Comparison of ENCODE assay signal across 13 cellular contexts in genomic region chr2:239790313-239790712, GRCh38.
"Had no signal": no experiment of that assay in that cellular context is flagged by ENCODE, and none has a peak within 500 bp of the region (broad histone marks: within the 10 kb centered on the region; RNA-seq: fewer than 3 reads in every experiment).

No MANE protein-coding gene starts in this region.

- ATAC-seq: esophagus mucosa, left colon had no signal

- H3K4me3 ChIP-seq: SJCRH30 had no signal

- H3K4me3 Mint-ChIP-seq: activated naive CD8-positive, alpha-beta T cell; immature natural killer cell; memory B cell; nephron had no signal

- H3K9me3 ChIP-seq: SJCRH30 had no signal

- H3K27ac ChIP-seq: SJCRH30 had no signal

- H3K4me1 Mint-ChIP-seq: immature natural killer cell, memory B cell, nephron had no signal

- DNase-seq: activated CD4-positive, alpha-beta T cell treated with anti-CD3 and anti-CD28 coated beads, Interleukin-2, amount 50 U/mL, for 4 hours; immature natural killer cell; occipital lobe; SJCRH30; stimulated activated CD4-positive, alpha-beta T cell treated with anti-CD3 and anti-CD28 coated beads, Interleukin-15, amount 100 ng/mL, for 24 hours; stimulated activated CD4-positive, alpha-beta T cell treated with anti-CD3 and anti-CD28 coated beads, Interleukin-4, amount 100 ng/mL, for 4 hours; SW 1271; trophoblast cell had no signal

- H3K36me3 Mint-ChIP-seq: immature natural killer cell had no signal

- H3K4me1 ChIP-seq: SJCRH30 had no signal

- H3K36me3 ChIP-seq: SJCRH30 had no signal

- H3K27ac Mint-ChIP-seq: activated naive CD8-positive, alpha-beta T cell; immature natural killer cell; memory B cell had no signal
